In the genomic region with DNA sequence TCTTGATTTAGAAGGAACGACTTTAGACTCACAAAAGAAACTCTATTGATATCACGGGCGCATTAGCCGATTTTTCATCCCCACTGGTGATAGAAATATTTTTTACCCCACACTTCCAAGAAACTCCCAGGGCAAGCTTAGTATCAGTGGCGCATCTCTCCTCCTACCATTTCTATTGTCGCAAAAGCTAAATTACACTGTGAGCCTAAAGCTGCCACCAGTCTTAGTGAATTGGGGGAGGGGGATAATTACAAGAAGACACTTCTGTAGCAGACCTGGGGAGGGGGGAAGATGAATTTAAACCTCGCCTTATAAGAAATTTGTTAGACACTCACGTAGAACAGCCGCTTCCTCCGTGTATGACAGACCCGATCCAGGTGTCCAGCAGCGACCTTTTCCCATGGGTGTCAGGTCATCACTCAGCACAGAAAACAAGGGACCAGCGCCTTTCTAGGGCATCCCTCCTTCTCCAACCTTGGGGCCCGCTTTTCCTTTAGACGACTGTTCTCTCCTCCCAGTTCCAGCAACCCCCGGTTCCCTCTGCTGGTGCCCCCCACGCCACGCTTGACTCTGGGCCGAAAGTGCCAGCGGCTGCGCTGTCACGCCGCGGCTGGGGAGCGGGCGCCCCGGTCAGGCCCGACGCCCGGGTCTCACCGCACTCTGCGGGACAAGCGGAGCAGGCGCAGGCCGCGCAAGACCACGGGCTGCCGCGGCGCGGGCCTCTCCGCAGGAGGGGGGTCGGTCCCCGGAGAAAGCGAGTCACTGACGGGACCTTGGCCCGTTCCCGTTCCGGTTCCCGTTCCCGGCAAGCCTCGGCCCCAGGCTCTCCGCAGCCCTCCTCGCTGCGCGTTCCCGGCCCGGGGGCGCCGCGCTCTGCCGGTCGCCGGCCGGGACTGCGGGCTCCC, we compare ENCODE assay signal across 1 cellular context.
TF ChIP-seq lines count a peak whose summit lies in the region.

No MANE protein-coding gene starts in this region.

TF ChIP-seq in K562, 482 proteins besides CTCF, POLR2A, EP300 and RAD21 (continued from another document):
- no peak for TF ChIP-seq E2F8 (IDR thresholded peaks at IDR 0.05; ENCODE audit: low read depth, partially characterized antibody)
- no peak for TF ChIP-seq RBM22 (IDR thresholded peaks at IDR 0.05; ENCODE audit: low read depth, low read length, poor library complexity, severe bottlenecking)
- no peak for TF ChIP-seq ELF2 (CRISPR knock-in tag; IDR thresholded peaks at IDR 0.05)
- no peak for TF ChIP-seq TRIM24 (IDR thresholded peaks at IDR 0.05)
- peak; percentile 98 for TF ChIP-seq HNRNPLL (IDR thresholded peaks at IDR 0.05; ENCODE audit: low read depth, low read length, poor library complexity, severe bottlenecking)
- no peak for TF ChIP-seq JUND (IDR thresholded peaks at IDR 0.05; ENCODE audit: borderline replicate concordance, low read depth, low read length)
- TF ChIP-seq JUND (tag; IDR thresholded peaks at IDR 0.05; ENCODE audit: borderline replicate concordance, low read depth, low read length): no peak
- 0 out of 4 replicates have a peak, but pooled peaks of 1 of the 2 experiments have one; percentile 36 for TF ChIP-seq UBTF (IDR thresholded peaks at IDR 0.05; ENCODE audit: borderline replicate concordance in 1 of 2, low read depth in 2 of 2, low read length in 2 of 2)
- no peak for TF ChIP-seq ZNF79 (CRISPR knock-in tag; IDR thresholded peaks at IDR 0.05; ENCODE audit: low read depth)
- TF ChIP-seq, protein P1, sequence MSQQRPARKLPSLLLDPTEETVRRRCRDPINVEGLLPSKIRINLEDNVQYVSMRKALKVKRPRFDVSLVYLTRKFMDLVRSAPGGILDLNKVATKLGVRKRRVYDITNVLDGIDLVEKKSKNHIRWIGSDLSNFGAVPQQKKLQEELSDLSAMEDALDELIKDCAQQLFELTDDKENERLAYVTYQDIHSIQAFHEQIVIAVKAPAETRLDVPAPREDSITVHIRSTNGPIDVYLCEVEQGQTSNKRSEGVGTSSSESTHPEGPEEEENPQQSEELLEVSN (IDR thresholded peaks at IDR 0.05; ENCODE audit: borderline replicate concordance in 1 of 2, extremely low read depth in 1 of 2, insufficient read depth in 1 of 2, insufficient read length in 1 of 2, low read depth in 1 of 2, low read length in 1 of 2, poor library complexity in 1 of 2, severe bottlenecking in 1 of 2): peak; percentile 16 to 63
- no peak for TF ChIP-seq ZNF174 (CRISPR knock-in tag; IDR thresholded peaks at IDR 0.05)
- TF ChIP-seq ZNF124 (CRISPR knock-in tag; IDR thresholded peaks at IDR 0.05): no peak
- no peak for TF ChIP-seq ZNF717 (CRISPR knock-in tag; IDR thresholded peaks at IDR 0.05)
- TF ChIP-seq, protein P2, sequence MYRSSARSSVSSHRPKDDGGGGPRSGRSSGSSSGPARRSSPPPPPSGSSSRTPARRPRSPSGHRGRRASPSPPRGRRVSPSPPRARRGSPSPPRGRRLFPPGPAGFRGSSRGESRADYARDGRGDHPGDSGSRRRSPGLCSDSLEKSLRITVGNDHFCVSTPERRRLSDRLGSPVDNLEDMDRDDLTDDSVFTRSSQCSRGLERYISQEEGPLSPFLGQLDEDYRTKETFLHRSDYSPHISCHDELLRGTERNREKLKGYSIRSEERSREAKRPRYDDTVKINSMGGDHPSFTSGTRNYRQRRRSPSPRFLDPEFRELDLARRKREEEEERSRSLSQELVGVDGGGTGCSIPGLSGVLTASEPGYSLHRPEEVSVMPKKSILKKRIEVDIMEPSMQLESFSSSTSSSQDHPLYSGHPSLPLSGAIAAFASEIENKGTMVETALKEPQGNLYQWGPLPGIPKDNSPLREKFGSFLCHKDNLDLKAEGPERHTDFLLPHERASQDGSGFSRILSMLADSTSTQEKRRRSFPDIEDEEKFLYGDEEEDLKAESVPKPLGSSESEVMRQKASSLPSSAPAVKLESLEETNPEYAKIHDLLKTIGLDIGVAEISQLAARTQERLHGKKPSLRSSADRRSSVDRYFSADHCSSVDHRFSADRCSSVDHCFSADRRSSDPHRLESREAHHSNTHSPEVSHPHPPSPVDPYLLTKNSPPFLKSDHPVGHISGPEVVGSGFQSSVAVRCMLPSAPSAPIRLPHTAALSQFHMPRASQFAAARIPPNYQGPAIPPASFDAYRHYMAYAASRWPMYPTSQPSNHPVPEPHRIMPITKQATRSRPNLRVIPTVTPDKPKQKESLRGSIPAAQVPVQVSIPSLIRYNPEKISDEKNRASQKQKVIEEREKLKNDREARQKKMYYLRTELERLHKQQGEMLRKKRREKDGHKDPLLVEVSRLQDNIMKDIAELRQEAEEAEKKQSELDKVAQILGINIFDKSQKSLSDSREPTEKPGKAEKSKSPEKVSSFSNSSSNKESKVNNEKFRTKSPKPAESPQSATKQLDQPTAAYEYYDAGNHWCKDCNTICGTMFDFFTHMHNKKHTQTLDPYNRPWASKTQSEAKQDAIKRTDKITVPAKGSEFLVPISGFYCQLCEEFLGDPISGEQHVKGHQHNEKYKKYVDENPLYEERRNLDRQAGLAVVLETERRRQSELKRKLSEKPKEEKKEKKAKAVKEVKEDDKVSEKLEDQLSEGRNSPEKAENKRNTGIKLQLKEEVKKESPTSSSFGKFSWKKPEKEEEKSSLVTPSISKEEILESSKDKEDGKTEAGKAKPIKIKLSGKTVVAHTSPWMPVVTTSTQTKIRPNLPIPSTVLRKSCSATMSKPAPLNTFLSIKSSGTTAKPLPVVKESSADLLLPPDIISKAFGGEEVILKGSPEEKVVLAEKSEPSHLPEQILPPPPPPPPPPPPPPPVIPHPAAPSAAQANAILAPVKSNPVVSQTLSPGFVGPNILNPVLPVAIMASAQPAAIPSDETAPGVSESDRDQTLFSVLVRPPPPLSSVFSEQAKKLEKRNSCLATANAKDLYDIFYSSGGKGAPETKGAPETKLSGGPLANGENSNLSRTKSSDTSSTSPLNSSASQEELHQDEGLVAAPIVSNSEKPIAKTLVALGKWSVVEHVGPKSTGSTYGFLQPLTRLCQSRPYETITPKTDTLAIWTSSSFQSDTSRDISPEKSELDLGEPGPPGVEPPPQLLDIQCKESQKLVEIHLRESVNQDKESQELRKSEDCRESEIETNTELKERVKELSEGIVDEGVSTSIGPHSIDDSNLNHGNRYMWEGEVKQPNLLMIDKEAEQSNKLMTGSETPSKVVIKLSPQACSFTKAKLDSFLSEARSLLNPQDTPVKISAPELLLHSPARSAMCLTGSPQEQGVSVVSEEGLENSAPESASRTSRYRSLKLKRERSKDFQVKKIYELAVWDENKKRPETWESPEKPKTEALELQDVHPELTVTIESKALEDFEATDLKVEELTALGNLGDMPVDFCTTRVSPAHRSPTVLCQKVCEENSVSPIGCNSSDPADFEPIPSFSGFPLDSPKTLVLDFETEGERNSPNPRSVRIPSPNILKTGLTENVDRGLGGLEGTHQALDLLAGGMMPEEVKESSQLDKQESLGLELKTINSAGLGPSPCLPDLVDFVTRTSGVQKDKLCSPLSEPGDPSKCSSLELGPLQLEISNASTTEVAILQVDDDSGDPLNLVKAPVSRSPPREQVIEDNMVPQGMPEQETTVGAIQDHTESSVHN (IDR thresholded peaks at IDR 0.05; ENCODE audit: borderline replicate concordance in 1 of 2, low read depth in 1 of 2): no peak
- TF ChIP-seq ZFX (CRISPR knock-in tag; IDR thresholded peaks at IDR 0.05): peak; percentile 73
- no peak for TF ChIP-seq FOXK1 (CRISPR knock-in tag; IDR thresholded peaks at IDR 0.05; ENCODE audit: borderline replicate concordance)
- peak; percentile 36; the same call in 1 of the 2 replicates for TF ChIP-seq L3MBTL2 (IDR thresholded peaks at IDR 0.05)
- 0 out of 2 replicates have a peak, but pooled peaks have one; percentile 38 for TF ChIP-seq SAFB (IDR thresholded peaks at IDR 0.05; ENCODE audit: borderline replicate concordance, low read depth, low read length)
- TF ChIP-seq KDM5B (IDR thresholded peaks at IDR 0.05; ENCODE audit: insufficient replicate concordance, low read depth, low read length): peak; percentile 42
- TF ChIP-seq AFF1 (IDR thresholded peaks at IDR 0.05; ENCODE audit: low read depth in 1 of 2, partially characterized antibody in 2 of 2): no peak
- TF ChIP-seq ZBTB7A (IDR thresholded peaks at IDR 0.05; ENCODE audit: borderline replicate concordance, control insufficient read depth, low read depth, low read length): no peak
- no peak for TF ChIP-seq JUN (IDR thresholded peaks at IDR 0.05; ENCODE audit: borderline replicate concordance, low read depth, low read length)
- TF ChIP-seq JUN (CRISPR knock-in tag; IDR thresholded peaks at IDR 0.05; ENCODE audit: borderline replicate concordance): 0 out of 2 replicates have a peak, but pooled peaks have one; percentile 63
- peak; percentile 51 for TF ChIP-seq PCBP1 (IDR thresholded peaks at IDR 0.05; ENCODE audit: low read depth, low read length, poor library complexity, severe bottlenecking)
